ENCODE assay signal across 19 cellular contexts in the genomic region with DNA sequence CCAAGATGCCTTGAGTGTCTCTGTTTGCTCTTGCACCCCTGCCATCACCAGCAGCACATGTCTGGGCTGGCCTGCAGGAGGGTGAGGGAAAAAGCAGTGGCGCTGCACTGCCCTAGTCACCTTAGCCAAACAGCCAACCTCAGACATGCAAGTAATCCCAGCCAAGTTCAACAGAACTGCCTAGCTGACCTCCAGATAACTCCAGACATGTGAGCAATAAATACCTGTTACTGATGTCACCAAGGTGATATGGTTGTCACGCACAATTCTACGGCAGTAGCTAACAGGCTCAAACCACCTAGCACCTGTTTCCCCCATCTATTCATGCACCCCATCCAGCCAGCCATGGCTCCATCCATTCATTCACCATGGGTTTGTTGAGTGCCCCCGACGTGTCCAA.
"Had no signal": no experiment of that assay in that cellular context is flagged by ENCODE, and none has a peak within 500 bp of the region (broad histone marks: within the 10 kb centered on the region; RNA-seq: fewer than 3 reads in every experiment).

No MANE protein-coding gene starts in this region.

- DNase-seq: activated CD4-positive, alpha-beta T cell treated with anti-CD3 and anti-CD28 coated beads for 4 hours; activated CD8-positive, alpha-beta memory T cell treated with anti-CD3 and anti-CD28 coated beads, Interleukin-2, amount 50 U/mL, for 48 hours; activated CD8-positive, alpha-beta T cell treated with anti-CD3 and anti-CD28 coated beads, Interleukin-2, amount 10 ng/mL, durations not matched to agents 7 days and 5 days; activated naive CD4-positive, alpha-beta T cell; cortex of kidney; effector memory CD4-positive, alpha-beta T cell; immature natural killer cell; left colon; occipital lobe; stimulated activated CD4-positive, alpha-beta T cell treated with anti-CD3 and anti-CD28 coated beads, Interleukin-4, amount 100 ng/mL, for 1 hour; stimulated activated CD8-positive, alpha-beta memory T cell treated with anti-CD3 and anti-CD28 coated beads, Interleukin-4, amount 100 ng/mL, for 48 hours; stimulated activated naive CD8-positive, alpha-beta T cell treated with anti-CD3 and anti-CD28 coated beads, Interleukin-15, amount 100 ng/mL, for 72 hours; SW 1271; uterus had no signal

- H3K27me3 Mint-ChIP-seq: stimulated activated naive CD8-positive, alpha-beta T cell treated with anti-CD3 and anti-CD28 coated beads, Interleukin-15, amount 100 ng/mL, for 72 hours had no signal

- H3K27me3 ChIP-seq: uterus had no signal

- H3K36me3 ChIP-seq: thoracic aorta, uterus had no signal

- ATAC-seq: activated CD8-positive, alpha-beta T cell treated with anti-CD3 and anti-CD28 coated beads, Interleukin-2, amount 10 ng/mL, durations not matched to agents 7 days and 5 days; left colon; stimulated activated naive CD8-positive, alpha-beta T cell treated with anti-CD3 and anti-CD28 coated beads, Interleukin-15, amount 100 ng/mL, for 72 hours had no signal

- H3K4me3 ChIP-seq: thoracic aorta, uterus had no signal

- H3K4me3 Mint-ChIP-seq: activated CD8-positive, alpha-beta T cell treated with anti-CD3 and anti-CD28 coated beads, Interleukin-2, amount 10 ng/mL, durations not matched to agents 7 days and 5 days; central memory CD8-positive, alpha-beta T cell; immature natural killer cell; memory B cell; nephron; stimulated activated naive CD8-positive, alpha-beta T cell treated with anti-CD3 and anti-CD28 coated beads, Interleukin-15, amount 100 ng/mL, for 72 hours; T-helper 2 cell treated with Interferon-gamma antibody and Interleukin-4, amounts not matched to agents 5 μg/mL and 100 μg/mL, for 36 hours had no signal

- H3K9me3 ChIP-seq: thoracic aorta, uterus had no signal

- H3K27ac Mint-ChIP-seq: activated CD8-positive, alpha-beta T cell treated with anti-CD3 and anti-CD28 coated beads, Interleukin-2, amount 10 ng/mL, durations not matched to agents 7 days and 5 days; immature natural killer cell; memory B cell; stimulated activated naive CD8-positive, alpha-beta T cell treated with anti-CD3 and anti-CD28 coated beads, Interleukin-15, amount 100 ng/mL, for 72 hours; T-helper 2 cell treated with Interferon-gamma antibody and Interleukin-4, amounts not matched to agents 5 μg/mL and 100 μg/mL, for 36 hours had no signal

- H3K27ac ChIP-seq: thoracic aorta had no signal

- H3K4me1 Mint-ChIP-seq: memory B cell; stimulated activated naive CD8-positive, alpha-beta T cell treated with anti-CD3 and anti-CD28 coated beads, Interleukin-15, amount 100 ng/mL, for 72 hours had no signal
